Comparison of ENCODE assay signal across 8 cellular contexts in genomic region chr5:95780597-95780996, GRCh38. TPM values are rescaled to one million over a fixed set of nuclear protein-coding genes. Genes with fewer than 3 reads are reported as not detected.
DNase-seq lines count a peak whose midpoint lies in the region; ATAC-seq and TF ChIP-seq lines count a peak whose summit lies in the region.

No MANE protein-coding gene starts in this region.

- TF ChIP-seq CTCF in adrenal gland (IDR thresholded peaks at IDR 0.05) (no peak), left lung (IDR thresholded peaks at IDR 0.05) (no peak), stomach (IDR thresholded peaks at IDR 0.05) (no peak)

- H3K9me3 ChIP-seq in adrenal gland (replicated peaks in 1 of 3) (no peaks in the 10 kb centered on the region), left lung (no peaks in the 10 kb centered on the region), stomach (no peaks in the 10 kb centered on the region)

- no peak for TF ChIP-seq POLR2A in adrenal gland (IDR thresholded peaks at IDR 0.05)
- TF ChIP-seq POLR2A in stomach (IDR thresholded peaks at IDR 0.05), result no peak

- no peaks in the 10 kb centered on the region for H3K27me3 ChIP-seq in adrenal gland
- no peaks in the 10 kb centered on the region for H3K27me3 ChIP-seq in left lung
- no peaks in the 10 kb centered on the region for H3K27me3 ChIP-seq in stomach

- 78 to 94% (median 87%) methylated on average over 7 of the region's 7 CpGs for WGBS in adrenal gland, 4 donors
- 81 to 94% (median 90%) methylated on average over 7 of the region's 7 CpGs for WGBS in stomach, 5 donors

- no peak for TF ChIP-seq EP300 in stomach (IDR thresholded peaks at IDR 0.05)

- DNase-seq in adrenal gland (peak in 1 of 7 donors; percentile 42), left lung (no peak), stomach (no peak), 8988T (no peak), NCI-H69 (lab: John Stamatoyannopoulos, UW) (no peak), globus pallidus (ENCODE audit: low spot score) (no peak)

- no peak overlapping the region for H3K4me3 ChIP-seq in adrenal gland
- H3K4me3 ChIP-seq in left lung, result no peak overlapping the region
- no peak overlapping the region for H3K4me3 ChIP-seq in stomach

- intact Hi-C loops in adrenal gland (cut with DNase I), result loop anchor here (2.0 to 5.0 kb wide), 2 partner anchors 62 to 64 kb away; no protein-coding TSS in a partner anchor
- intact Hi-C loops in left lung (cut with DNase I), result loop anchor here (5.0 to 10.0 kb wide), 2 partner anchors 62 to 64 kb away; no protein-coding TSS in a partner anchor
- intact Hi-C loops in stomach (cut with DNase I; ENCODE audit: low total_unique reads), result loop anchor here (10.0 kb wide), 2 partner anchors 64 to 136 kb away; partner anchors contain the start of gene RFESD

- peak; percentile 10 for ATAC-seq in HG03280 (IDR thresholded peaks at IDR 0.05; ENCODE audit: unreplicated experiment)
- ATAC-seq in left lung, result peak; percentile 42
- ATAC-seq in GM21515 (IDR thresholded peaks at IDR 0.05; ENCODE audit: unreplicated experiment), result no peak

- H3K36me3 ChIP-seq in adrenal gland (replicated peaks in 1 of 2), result no peaks in the 10 kb centered on the region
- no peaks in the 10 kb centered on the region for H3K36me3 ChIP-seq in left lung
- H3K36me3 ChIP-seq in stomach, result peaks cover 0 to 25% (median 9%) of the 10 kb centered on the region in 4 donors

- H3K4me1 ChIP-seq in adrenal gland (replicated peaks in 1 of 2), result peaks cover 12 to 35% of the 10 kb centered on the region in 2 donors
- H3K4me1 ChIP-seq in left lung, result peaks cover 0 to 28% of the 10 kb centered on the region in 2 donors
- peaks cover 4 to 51% (median 24%) of the 10 kb centered on the region in 4 donors for H3K4me1 ChIP-seq in stomach

- H3K27ac ChIP-seq in adrenal gland (peak overlapping the region in 4 of 5 donors; percentile 16 to 72 (median 42)), left lung (peak overlapping the region; percentile 16 to 36), stomach (peak overlapping the region in 4 of 5 donors; percentile 56 to 79 (median 68))

RNA-seq across cellular contexts. Expression of gene GLRX, which starts 41.9 kb away (rescaled TPM):
- total RNA-seq in adrenal gland (100 to 1,000 TPM in 6 of 8 donors, 10 to 100 TPM in 2; 68.1 to 236 (median 136) TPM), left lung (10 to 100 TPM; 60.3 to 98.1 TPM), stomach (10 to 100 TPM; 11.3 to 30.4 (median 14.0) TPM)
- polyA plus RNA-seq in adrenal gland (100 to 1,000 TPM in 1 of 3 donors, 10 to 100 TPM in 2; 84.8 to 279 (median 85.2) TPM), stomach (100 to 1,000 TPM in 1 of 3 donors, 10 to 100 TPM in 2; 51.0 to 211 (median 65.7) TPM)

RNA-seq across cellular contexts. Expression of gene RHOBTB3, which starts 49.5 kb away (rescaled TPM):
- 100 to 1,000 TPM in 5 of 8 donors, 10 to 100 TPM in 3; 91.8 to 243 (median 139) TPM for total RNA-seq in adrenal gland
- polyA plus RNA-seq in adrenal gland, result 10 to 100 TPM; 23.9 to 56.9 (median 28.2) TPM
- total RNA-seq in left lung, result 10 to 100 TPM; 26.5 to 93.0 TPM
- total RNA-seq in stomach, result 100 to 1,000 TPM in 4 of 5 donors, 10 to 100 TPM in 1; 66.7 to 730 (median 151) TPM
- polyA plus RNA-seq in stomach, result 10 to 100 TPM; 13.7 to 28.4 (median 26.5) TPM
